10 cellular contexts compared by ENCODE assay signal in the genomic region with DNA sequence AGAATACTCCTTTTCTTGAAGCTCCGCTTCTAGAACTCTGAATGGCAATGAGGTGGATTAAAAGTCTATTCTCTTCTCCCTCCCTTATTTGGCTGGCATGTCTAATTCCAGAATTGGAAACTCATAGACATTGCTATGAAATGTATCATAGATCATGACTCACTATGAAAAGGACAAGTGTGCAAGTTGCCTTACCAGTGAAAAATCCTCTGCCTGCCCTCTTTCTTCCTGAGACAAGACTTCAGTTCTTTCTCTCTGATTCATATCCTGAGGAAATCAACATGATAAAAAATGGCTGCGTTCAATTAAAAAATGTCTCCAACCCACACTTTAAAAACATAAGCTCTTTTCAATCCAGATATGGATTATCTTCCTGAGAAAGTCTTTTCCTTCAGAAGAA.
DNase-seq lines count a peak whose midpoint lies in the region; TF ChIP-seq lines count a peak whose summit lies in the region.
"Had no signal": no experiment of that assay in that cellular context is flagged by ENCODE, and none has a peak within 500 bp of the region (broad histone marks: within the 10 kb centered on the region; RNA-seq: fewer than 3 reads in every experiment).

No MANE protein-coding gene starts in this region.

- no peak for TF ChIP-seq EP300 in ovary (IDR thresholded peaks at IDR 0.05)

- peak; percentile 42 for DNase-seq in HPDE6-E6E7 (ENCODE audit: extremely low spot score)
- DNase-seq in right atrium auricular region (ENCODE audit: low spot score): no peak
- DNase-seq in activated T-helper 2 cell treated with anti-CD3 and anti-CD28 coated beads, Interferon-gamma antibody, Interleukin-2, Interleukin-4, amounts not matched to agents 10 μg/mL and 5 μg/mL and 100 μg/mL, durations not matched to agents 14 hours and 24 hours and 36 hours (ENCODE audit: low spot score): no peak
- no peak for DNase-seq in ovary
- DNase-seq in activated CD4-positive, CD25-positive, alpha-beta regulatory T cell treated with anti-CD3 and anti-CD28 coated beads, Interleukin-2, amount 50 U/mL, for 72 hours: no peak
- DNase-seq in GM13976 (ENCODE audit: low spot score): no peak
- DNase-seq: effector memory CD4-positive, alpha-beta T cell; nucleus accumbens had no signal

- H3K4me1 Mint-ChIP-seq in brain: peaks cover 23% of the 10 kb centered on the region
- peaks cover 3% of the 10 kb centered on the region for H3K4me1 Mint-ChIP-seq in activated T-helper 2 cell treated with anti-CD3 and anti-CD28 coated beads, Interferon-gamma antibody, Interleukin-2, Interleukin-4, amounts not matched to agents 10 μg/mL and 5 μg/mL and 100 μg/mL, durations not matched to agents 14 hours and 24 hours and 36 hours (ENCODE audit: low read depth)

- H3K27ac ChIP-seq in right atrium auricular region (peak overlapping the region; percentile 47 to 65), temporal lobe (ENCODE audit: low read depth, low read length) (peak overlapping the region; percentile 21), ovary (no peak overlapping the region)

- H3K27me3 ChIP-seq in right atrium auricular region: no peaks in the 10 kb centered on the region
- H3K27me3 ChIP-seq in ovary: no peaks in the 10 kb centered on the region

- H3K4me3 ChIP-seq in right atrium auricular region (no peak overlapping the region), ovary (no peak overlapping the region)

- H3K27me3 Mint-ChIP-seq in brain: peaks cover 2% of the 10 kb centered on the region
- peaks cover 17% of the 10 kb centered on the region for H3K27me3 Mint-ChIP-seq in activated T-helper 2 cell treated with anti-CD3 and anti-CD28 coated beads, Interferon-gamma antibody, Interleukin-2, Interleukin-4, amounts not matched to agents 10 μg/mL and 5 μg/mL and 100 μg/mL, durations not matched to agents 14 hours and 24 hours and 36 hours (ENCODE audit: low read depth)

- intact Hi-C loops in activated T-helper 2 cell treated with anti-CD3 and anti-CD28 coated beads, Interferon-gamma antibody, Interleukin-2, Interleukin-4, amounts not matched to agents 10 μg/mL and 5 μg/mL and 100 μg/mL, durations not matched to agents 14 hours and 24 hours and 36 hours (cut with micrococcal nuclease): no loop called here
- intact Hi-C loops in ovary (cut with DNase I): no loop called here

- no peak for TF ChIP-seq POLR2A in ovary (IDR thresholded peaks at IDR 0.05)

- H3K4me3 Mint-ChIP-seq in brain: no peak overlapping the region
- no peak overlapping the region for H3K4me3 Mint-ChIP-seq in activated T-helper 2 cell treated with anti-CD3 and anti-CD28 coated beads, Interferon-gamma antibody, Interleukin-2, Interleukin-4, amounts not matched to agents 10 μg/mL and 5 μg/mL and 100 μg/mL, durations not matched to agents 14 hours and 24 hours and 36 hours (ENCODE audit: low read depth)

- H3K36me3 Mint-ChIP-seq in brain: peaks cover 9% of the 10 kb centered on the region
- H3K36me3 Mint-ChIP-seq in activated T-helper 2 cell treated with anti-CD3 and anti-CD28 coated beads, Interferon-gamma antibody, Interleukin-2, Interleukin-4, amounts not matched to agents 10 μg/mL and 5 μg/mL and 100 μg/mL, durations not matched to agents 14 hours and 24 hours and 36 hours (ENCODE audit: low read depth): no peaks in the 10 kb centered on the region

- no peak for TF ChIP-seq CTCF in brain (conservative IDR thresholded peaks at IDR 0.05)
- TF ChIP-seq CTCF in right atrium auricular region (IDR thresholded peaks at IDR 0.05): no peak
- no peak for TF ChIP-seq CTCF in ovary (IDR thresholded peaks at IDR 0.05)
- no peak for TF ChIP-seq CTCF in GM13976 (IDR thresholded peaks at IDR 0.05; ENCODE audit: borderline replicate concordance, control extremely low read depth, extremely low read depth, insufficient read depth, missing control alignments)

- peak overlapping the region in 3 of 5 experiments; percentile 5 to 84 (median 62) for H3K27ac Mint-ChIP-seq in brain
- H3K27ac Mint-ChIP-seq in activated T-helper 2 cell treated with anti-CD3 and anti-CD28 coated beads, Interferon-gamma antibody, Interleukin-2, Interleukin-4, amounts not matched to agents 10 μg/mL and 5 μg/mL and 100 μg/mL, durations not matched to agents 14 hours and 24 hours and 36 hours: no peak overlapping the region

- peaks cover 0 to 5% of the 10 kb centered on the region in 2 donors for H3K4me1 ChIP-seq in right atrium auricular region
- H3K4me1 ChIP-seq in ovary (ENCODE audit: insufficient read depth): peaks cover 7% of the 10 kb centered on the region

- in situ Hi-C loops in GM13976 (cut with MboI; ENCODE audit: low sequenced_read_pairs, unreplicated experiment): no loop called here

- no peaks in the 10 kb centered on the region for H3K36me3 ChIP-seq in right atrium auricular region
- no peaks in the 10 kb centered on the region for H3K36me3 ChIP-seq in ovary

- H3K9me3 ChIP-seq in right atrium auricular region (peaks cover 0 to 14% of the 10 kb centered on the region in 2 donors), ovary (no peaks in the 10 kb centered on the region)

- H3K9me3 Mint-ChIP-seq in brain: peaks cover 0 to 19% (median 0%) of the 10 kb centered on the region in 5 experiments
- H3K9me3 Mint-ChIP-seq in activated T-helper 2 cell treated with anti-CD3 and anti-CD28 coated beads, Interferon-gamma antibody, Interleukin-2, Interleukin-4, amounts not matched to agents 10 μg/mL and 5 μg/mL and 100 μg/mL, durations not matched to agents 14 hours and 24 hours and 36 hours: no peaks in the 10 kb centered on the region

- 49 to 63% (median 62%) methylated on average over 2 of the region's 2 CpGs for WGBS in ovary, 3 donors

Comparison
In these comparisons a context has a peak if more than half of its experiments do, and no peak if none do; other contexts are left out.
1. H3K27ac ChIP-seq: peak in right atrium auricular region (2 of 2) and temporal lobe (single experiment); none in ovary (0 of 2).